In genomic region chr21:18000961-18001522, GRCh38 we compare ENCODE assay signal across 1 cellular context.
TF ChIP-seq lines count a peak whose summit lies in the region.

No MANE protein-coding gene starts in this region.

TF ChIP-seq in HepG2, 621 proteins besides CTCF, POLR2A, EP300 and RAD21 (continued from another document):
- TF ChIP-seq ZBTB40 (IDR thresholded peaks at IDR 0.05) (no peak), ZBTB40 (CRISPR knock-in tag; IDR thresholded peaks at IDR 0.05) (no peak), ARNTL (CRISPR knock-in tag; IDR thresholded peaks at IDR 0.05) (no peak), MXD1 (CRISPR knock-in tag; IDR thresholded peaks at IDR 0.05) (no peak), SYNCRIP (IDR thresholded peaks at IDR 0.05; ENCODE audit: insufficient read depth, low read depth, low read length) (no peak), ZNF607 (CRISPR knock-in tag; IDR thresholded peaks at IDR 0.05; ENCODE audit: borderline replicate concordance) (no peak), GATAD2A (CRISPR knock-in tag; IDR thresholded peaks at IDR 0.05) (no peak)
